Comparison of ENCODE assay signal across 26 cellular contexts in the genomic region with DNA sequence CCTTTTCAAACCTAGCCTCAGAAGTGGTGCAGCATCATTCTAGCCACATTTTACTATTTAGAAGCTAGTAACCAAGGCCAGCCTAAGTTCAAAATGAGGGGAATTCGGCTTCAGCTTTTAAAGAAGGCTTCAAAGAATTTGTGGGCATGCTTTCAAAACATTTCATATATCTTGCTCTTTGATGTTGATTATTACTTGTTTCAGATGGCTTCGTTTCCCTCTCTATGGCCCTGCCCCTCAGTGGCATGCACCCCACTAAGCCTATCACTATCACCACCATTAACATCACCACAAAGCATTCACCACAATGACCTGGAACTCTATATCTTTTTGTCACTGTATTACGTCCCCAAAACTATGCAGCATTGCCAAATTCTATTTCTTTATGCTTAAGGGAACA. TPM values are rescaled to one million over a fixed set of nuclear protein-coding genes. Genes with fewer than 3 reads are reported as not detected.
DNase-seq lines count a peak whose midpoint lies in the region; ATAC-seq, FAIRE-seq and TF ChIP-seq lines count a peak whose summit lies in the region.
"Had no signal": no experiment of that assay in that cellular context is flagged by ENCODE, and none has a peak within 500 bp of the region (broad histone marks: within the 10 kb centered on the region; RNA-seq: fewer than 3 reads in every experiment).

No MANE protein-coding gene starts in this region.

- H3K9me3 Mint-ChIP-seq in glutamatergic neuron (ENCODE audit: unreplicated experiment): no peaks in the 10 kb centered on the region
- H3K9me3 Mint-ChIP-seq: CD14-positive monocyte had no signal

- no peak for TF ChIP-seq CTCF in glutamatergic neuron (IDR thresholded peaks at IDR 0.05; ENCODE audit: partially characterized antibody, unreplicated experiment)

- DNase-seq in SW480 (ENCODE audit: low spot score) (peak; percentile 95), glutamatergic neuron (no peak), COLO668 (lab: John Stamatoyannopoulos, UW; ENCODE audit: unreplicated experiment) (no peak)
- DNase-seq: 8988T; ACHN; BE2C; C1 segment of cervical spinal cord; Caco-2; Calu3; CD4-positive, alpha-beta memory T cell; CD4-positive, CD25-positive, alpha-beta regulatory T cell; CD8-positive, alpha-beta memory T cell; DND-41; EL; GDM1 had no signal

- no peaks in the 10 kb centered on the region for H3K36me3 Mint-ChIP-seq in glutamatergic neuron (ENCODE audit: unreplicated experiment)
- H3K36me3 Mint-ChIP-seq: CD14-positive monocyte; CD4-positive, alpha-beta memory T cell; CD4-positive, CD25-positive, alpha-beta regulatory T cell; CD8-positive, alpha-beta memory T cell had no signal

- FAIRE-seq in colon (lab: Jason Lieb, UNC): peak; percentile 55
- FAIRE-seq: A204.1, D721Med, GM12878, GM12892, GM18507 had no signal

- no peak for ATAC-seq in HG03342 (IDR thresholded peaks at IDR 0.05; ENCODE audit: unreplicated experiment)
- ATAC-seq: GM12878 had no signal

- no peaks in the 10 kb centered on the region for H3K27me3 Mint-ChIP-seq in glutamatergic neuron (ENCODE audit: unreplicated experiment)
- H3K27me3 Mint-ChIP-seq: CD4-positive, alpha-beta memory T cell; CD4-positive, CD25-positive, alpha-beta regulatory T cell; CD8-positive, alpha-beta memory T cell had no signal

- no peak overlapping the region for H3K4me3 Mint-ChIP-seq in glutamatergic neuron (ENCODE audit: unreplicated experiment)
- H3K4me3 Mint-ChIP-seq: CD14-positive monocyte; CD4-positive, alpha-beta memory T cell; CD4-positive, CD25-positive, alpha-beta regulatory T cell; CD8-positive, alpha-beta memory T cell had no signal

- H3K27ac Mint-ChIP-seq in glutamatergic neuron (ENCODE audit: unreplicated experiment): no peak overlapping the region
- H3K27ac Mint-ChIP-seq: CD14-positive monocyte; CD4-positive, alpha-beta memory T cell; CD4-positive, CD25-positive, alpha-beta regulatory T cell; CD8-positive, alpha-beta memory T cell had no signal

- no peaks in the 10 kb centered on the region for H3K4me1 Mint-ChIP-seq in glutamatergic neuron (ENCODE audit: low read depth, unreplicated experiment)
- H3K4me1 Mint-ChIP-seq: CD14-positive monocyte; CD4-positive, alpha-beta memory T cell; CD4-positive, CD25-positive, alpha-beta regulatory T cell; CD8-positive, alpha-beta memory T cell had no signal

RNA-seq across cellular contexts. Expression of a gene that starts 51.2 kb away (rescaled TPM):
- not detected for total RNA-seq in glutamatergic neuron (ENCODE audit: unreplicated experiment)
- total RNA-seq: A673; Caco-2; Calu3; CD4-positive, alpha-beta memory T cell; CD4-positive, CD25-positive, alpha-beta regulatory T cell; CD8-positive, alpha-beta memory T cell; Daoy; G401; GM12878 had no signal
